Comparison of ENCODE assay signal across 21 cellular contexts in genomic region chr17:42059815-42060214, GRCh38.
"Had no signal": no experiment of that assay in that cellular context is flagged by ENCODE, and none has a peak within 500 bp of the region (broad histone marks: within the 10 kb centered on the region; RNA-seq: fewer than 3 reads in every experiment).

No MANE protein-coding gene starts in this region.

- H3K4me1 ChIP-seq: prostate gland, stomach, tibial artery, upper lobe of right lung had no signal

- H3K9me3 ChIP-seq: left lung, lower lobe of right lung, mucosa of descending colon, ovary, prostate gland, stomach, tibial artery, upper lobe of right lung had no signal

- H3K4me3 ChIP-seq: left lung, lower lobe of right lung, mucosa of descending colon, ovary, prostate gland, skin epidermis, stomach, tibial artery, upper lobe of right lung had no signal

- H3K27ac ChIP-seq: left lung, lower lobe of right lung, ovary, prostate gland, skin epidermis, stomach, tibial artery, upper lobe of right lung had no signal

- DNase-seq: activated B cell treated with CpG ODN at 0.5 μM for 24 hours; activated CD4-positive, alpha-beta T cell treated with anti-CD3 and anti-CD28 coated beads for 36 hours; activated CD4-positive, alpha-beta T cell treated with anti-CD3 and anti-CD28 coated beads, Interleukin-2, amount 50 U/mL, for 4 hours; activated effector memory CD4-positive, alpha-beta T cell treated with Interleukin-2 at 50 U/mL for 16 hours; activated naive CD4-positive, alpha-beta T cell treated with Interleukin-2 at 50 U/mL for 16 hours; activated T-cell treated with anti-CD3 and anti-CD28 coated beads for 4 hours; activated T-cell treated with anti-CD3 and anti-CD28 coated beads, Interleukin-2, amount 50 U/mL, for 72 hours; anterior cingulate cortex; dermis blood vessel endothelial cell; effector CD4-positive, alpha-beta T cell; left lung; lower lobe of right lung; ovary; stimulated activated CD4-positive, alpha-beta T cell treated with anti-CD3 and anti-CD28 coated beads, Interleukin-4, amount 100 ng/mL, for 24 hours; stomach; T-helper 2 cell; tibial artery; upper lobe of right lung had no signal

- H3K36me3 ChIP-seq: left lung, lower lobe of right lung, ovary, prostate gland, stomach, tibial artery, upper lobe of right lung had no signal

- H3K27me3 ChIP-seq: left lung, ovary, upper lobe of right lung had no signal
